ENCODE assay signal across 9 cellular contexts in genomic region chr6:21769405-21769851, GRCh38.
A peak's percentile ranks its signal among the peaks of the same experiment; 100 is the strongest.
DNase-seq lines count a peak whose midpoint lies in the region; ATAC-seq, FAIRE-seq and TF ChIP-seq lines count a peak whose summit lies in the region.
"Had no signal": no experiment of that assay in that cellular context is flagged by ENCODE, and none has a peak within 500 bp of the region (broad histone marks: within the 10 kb centered on the region; RNA-seq: fewer than 3 reads in every experiment).

No MANE protein-coding gene starts in this region.

- H3K27me3 ChIP-seq in bronchial epithelial cell (ENCODE audit: control insufficient read depth, insufficient read depth, low read length) (no peaks in the 10 kb centered on the region), thoracic aorta (replicated peaks; ENCODE audit: insufficient read depth) (no peaks in the 10 kb centered on the region), Peyer's patch (no peaks in the 10 kb centered on the region)
- no peaks in the 10 kb centered on the region for H3K27me3 ChIP-seq in CD4-positive, alpha-beta T cell (ENCODE audit: control insufficient read depth, insufficient read depth, low read length)

- POLR2A ChIA-PET in CD4-positive, alpha-beta T cell (lab: Charles Lee) = no interaction called here

- H3K4me1 ChIP-seq in thoracic aorta (ENCODE audit: control insufficient read depth in 1 of 2, low read depth in 2 of 2) (peaks cover 17 to 53% of the 10 kb centered on the region in 2 donors), Peyer's patch (peaks cover 0 to 6% (median 0%) of the 10 kb centered on the region in 4 donors)

- no peak for TF ChIP-seq POLR2A in Peyer's patch (IDR thresholded peaks at IDR 0.05)

- H3K36me3 ChIP-seq in bronchial epithelial cell (ENCODE audit: control insufficient read depth, insufficient read depth, low read length) = no peaks in the 10 kb centered on the region
- no peaks in the 10 kb centered on the region for H3K36me3 ChIP-seq in thoracic aorta
- no peaks in the 10 kb centered on the region for H3K36me3 ChIP-seq in Peyer's patch

- H3K36me3 Mint-ChIP-seq in CD4-positive, alpha-beta T cell (ENCODE audit: low read depth) = no peaks in the 10 kb centered on the region

- FAIRE-seq in bronchial epithelial cell (lab: Jason Lieb, UNC) = no peak

- no peak for ATAC-seq in thoracic aorta (ENCODE audit: insufficient number of reproducible peaks, low FRiP score, low read depth)
- ATAC-seq in CD4-positive, alpha-beta T cell (ENCODE audit: poor library complexity) = no peak

- H3K4me3 ChIP-seq in bronchial epithelial cell (ENCODE audit: low read depth, low read length) = no peak overlapping the region
- no peak overlapping the region for H3K4me3 ChIP-seq in thoracic aorta
- no peak overlapping the region for H3K4me3 ChIP-seq in Peyer's patch

- TF ChIP-seq CTCF in bronchial epithelial cell (IDR thresholded peaks at IDR 0.05; ENCODE audit: insufficient read depth, low read length, severe bottlenecking) (no peak), thoracic aorta (IDR thresholded peaks at IDR 0.05) (no peak), Peyer's patch (IDR thresholded peaks at IDR 0.05) (no peak)
- no peak for TF ChIP-seq CTCF in CD4-positive, alpha-beta T cell (IDR thresholded peaks at IDR 0.05)

- intact Hi-C loops in CD4-positive, alpha-beta T cell (cut with DNase I, micrococcal nuclease) = no loop called here

- CTCF ChIA-PET in CD4-positive, alpha-beta T cell (lab: Charles Lee) = no interaction called here

- no peaks in the 10 kb centered on the region for H3K27me3 Mint-ChIP-seq in CD4-positive, alpha-beta T cell

- H3K4me3 Mint-ChIP-seq in CD4-positive, alpha-beta T cell = no peak overlapping the region

- H3K27ac Mint-ChIP-seq in CD4-positive, alpha-beta T cell = no peak overlapping the region

- H3K9me3 Mint-ChIP-seq in CD4-positive, alpha-beta T cell = no peaks in the 10 kb centered on the region

- H3K27ac ChIP-seq in thoracic aorta (peak overlapping the region; percentile 23 to 56), Peyer's patch (peak overlapping the region in 2 of 4 donors; percentile 27 to 37)
- H3K27ac ChIP-seq in CD4-positive, alpha-beta T cell (ENCODE audit: low read depth, low read length) = no peak overlapping the region

- H3K4me1 Mint-ChIP-seq in CD4-positive, alpha-beta T cell (ENCODE audit: low read depth) = no peaks in the 10 kb centered on the region

- DNase-seq in HT1080 (ENCODE audit: low read depth) (peak; percentile 84), bronchial epithelial cell (ENCODE audit: low read depth) (peak; percentile 57), iPS-NIHi7 (ENCODE audit: extremely low spot score) (peak; percentile 62), thoracic aorta (ENCODE audit: low spot score) (no peak), Peyer's patch (no peak), HK-2 (ENCODE audit: unreplicated experiment) (no peak), 8988T (no peak)
- DNase-seq in CD4-positive, alpha-beta T cell = no peak
- DNase-seq: activated effector memory CD4-positive, alpha-beta T cell treated with anti-CD3 and anti-CD28 coated beads, Interleukin-2, amount 50 U/mL, for 16 hours had no signal

- H3K9me3 ChIP-seq in thoracic aorta (no peaks in the 10 kb centered on the region), Peyer's patch (no peaks in the 10 kb centered on the region)
- H3K9me3 ChIP-seq in CD4-positive, alpha-beta T cell (ENCODE audit: control insufficient read depth, low read length) = no peaks in the 10 kb centered on the region

Comparison
In these comparisons a context has a peak if more than half of its experiments do, and no peak if none do; other contexts are left out.
1. DNase-seq: peak in HT1080 (single experiment), bronchial epithelial cell (single experiment) and iPS-NIHi7 (single experiment); none in thoracic aorta (single experiment), Peyer's patch (0 of 3), CD4-positive, alpha-beta T cell (0 of 10), HK-2 (single experiment) and 8988T (single experiment).